In genomic region chr9:128419061-128419925, GRCh38 we compare ENCODE assay signal across 8 cellular contexts. TPM values are rescaled to one million over a fixed set of nuclear protein-coding genes. Genes with fewer than 3 reads are reported as not detected.
A peak's percentile ranks its signal among the peaks of the same experiment; 100 is the strongest.
DNase-seq lines count a peak whose midpoint lies in the region; ATAC-seq and TF ChIP-seq lines count a peak whose summit lies in the region.

No MANE protein-coding gene starts in this region.

- no peak for TF ChIP-seq POLR2A in Peyer's patch (IDR thresholded peaks at IDR 0.05)

- H3K27me3 Mint-ChIP-seq in activated CD4-positive, alpha-beta T cell treated with anti-CD3 and anti-CD28 coated beads for 36 hours = peaks cover 34% of the 10 kb centered on the region
- peaks cover 61% of the 10 kb centered on the region for H3K27me3 Mint-ChIP-seq in endodermal cell (ENCODE audit: insufficient read depth)

- H3K27ac ChIP-seq in Peyer's patch = peak overlapping the region in 1 of 4 donors; percentile 79
- H3K27ac ChIP-seq in endodermal cell (ENCODE audit: low read depth, low read length) = no peak overlapping the region

- WGBS in endodermal cell (ENCODE audit: insufficient coverage in 1 of 2, insufficient read length in 1 of 2), 2 experiments = 40 to 58% methylated on average over 9 to 28 of the region's 28 CpGs

- H3K4me3 ChIP-seq in Peyer's patch = peak overlapping the region; percentile 65 to 99 (median 79)
- H3K4me3 ChIP-seq in endodermal cell (ENCODE audit: low read length) = no peak overlapping the region

- CTCF ChIA-PET in activated CD4-positive, alpha-beta T cell treated with anti-CD3 and anti-CD28 coated beads for 36 hours (lab: Charles Lee) = interaction anchor here (0.6 to 3.4 kb wide), 15 partner anchors 9 to 661 kb away, joined by 3 to 15 read pairs (median 3); partner anchors contain the start of gene URM1

- peaks cover 10% of the 10 kb centered on the region for H3K4me1 Mint-ChIP-seq in activated CD4-positive, alpha-beta T cell treated with anti-CD3 and anti-CD28 coated beads for 36 hours
- H3K4me1 Mint-ChIP-seq in endodermal cell = peaks cover 3% of the 10 kb centered on the region

- POLR2A ChIA-PET in activated CD4-positive, alpha-beta T cell treated with anti-CD3 and anti-CD28 coated beads for 36 hours (lab: Charles Lee) = interaction anchor here (1.1 kb wide), 1 partner anchor 57 kb away, joined by 3 read pairs; no protein-coding TSS in a partner anchor

- no peaks in the 10 kb centered on the region for H3K36me3 Mint-ChIP-seq in activated CD4-positive, alpha-beta T cell treated with anti-CD3 and anti-CD28 coated beads for 36 hours (ENCODE audit: low read depth)
- no peaks in the 10 kb centered on the region for H3K36me3 Mint-ChIP-seq in endodermal cell (ENCODE audit: low read depth)

- peaks cover 0 to 4% (median 0%) of the 10 kb centered on the region in 4 donors for H3K9me3 ChIP-seq in Peyer's patch
- H3K9me3 ChIP-seq in endodermal cell (ENCODE audit: control insufficient read depth, low read length) = no peaks in the 10 kb centered on the region

- H3K4me3 Mint-ChIP-seq in activated CD4-positive, alpha-beta T cell treated with anti-CD3 and anti-CD28 coated beads for 36 hours = peak overlapping the region; percentile 59
- peak overlapping the region; percentile 60 for H3K4me3 Mint-ChIP-seq in endodermal cell

- ATAC-seq in activated CD4-positive, alpha-beta T cell treated with anti-CD3 and anti-CD28 coated beads for 36 hours = peak; percentile 1

- H3K27me3 ChIP-seq in Peyer's patch = peaks cover 0 to 8% of the 10 kb centered on the region in 2 donors
- H3K27me3 ChIP-seq in endodermal cell (ENCODE audit: control insufficient read depth, insufficient read depth, low read length, poor library complexity, severe bottlenecking) = peaks cover 31% of the 10 kb centered on the region

- intact Hi-C loops in activated CD4-positive, alpha-beta T cell treated with anti-CD3 and anti-CD28 coated beads for 36 hours (cut with DNase I, micrococcal nuclease) = no loop called here

- H3K36me3 ChIP-seq in Peyer's patch (no peaks in the 10 kb centered on the region), endodermal cell (ENCODE audit: control insufficient read depth, insufficient read depth, low read length) (no peaks in the 10 kb centered on the region)

- H3K9me3 Mint-ChIP-seq in activated CD4-positive, alpha-beta T cell treated with anti-CD3 and anti-CD28 coated beads for 36 hours (ENCODE audit: low read depth) = no peaks in the 10 kb centered on the region
- no peaks in the 10 kb centered on the region for H3K9me3 Mint-ChIP-seq in endodermal cell

- H3K9ac ChIP-seq in endodermal cell (ENCODE audit: extremely low read depth, low read length, poor library complexity, severe bottlenecking) = no peak overlapping the region

- TF ChIP-seq CTCF in Peyer's patch (IDR thresholded peaks at IDR 0.05) (no peak), endodermal cell (conservative IDR thresholded peaks at IDR 0.05) (no peak)

- peaks cover 0 to 23% (median 13%) of the 10 kb centered on the region in 4 donors for H3K4me1 ChIP-seq in Peyer's patch
- H3K4me1 ChIP-seq in endodermal cell (ENCODE audit: control insufficient read depth, insufficient read depth, low read length) = no peaks in the 10 kb centered on the region

- DNase-seq in activated CD4-positive, alpha-beta T cell treated with anti-CD3 and anti-CD28 coated beads for 36 hours = peak; percentile 21
- DNase-seq in activated CD4-positive, alpha-beta T cell treated with anti-CD3 and anti-CD28 coated beads for 4 hours = no peak
- no peak for DNase-seq in Peyer's patch
- DNase-seq in endodermal cell = no peak
- peak; percentile 41 for DNase-seq in retina
- DNase-seq in NOMO-1 treated with dmso at 0.1 percent for 144 hours (lab: John Stamatoyannopoulos, UW; ENCODE audit: unreplicated experiment) = no peak
- DNase-seq in RKO (ENCODE audit: low spot score) = no peak
- DNase-seq in HPDE6-E6E7 (ENCODE audit: extremely low spot score) = no peak

- no peak overlapping the region for H3K27ac Mint-ChIP-seq in activated CD4-positive, alpha-beta T cell treated with anti-CD3 and anti-CD28 coated beads for 36 hours
- no peak overlapping the region for H3K27ac Mint-ChIP-seq in endodermal cell

RNA-seq across cellular contexts. Expression of gene CERCAM, which starts 1.4 kb away (rescaled TPM):
- under 1 TPM; 0.75 to 0.79 TPM for total RNA-seq in activated CD4-positive, alpha-beta T cell treated with anti-CD3 and anti-CD28 coated beads for 36 hours
- total RNA-seq in Peyer's patch (10 to 100 TPM in 1 of 4 donors, 1 to 10 TPM in 3; 3.3 to 16.5 (median 5.9) TPM), endodermal cell (10 to 100 TPM; 18.5 to 26.5 TPM)
- 51.5 TPM for polyA plus RNA-seq in endodermal cell (2013, experiment 1 of 2)
- polyA plus RNA-seq in endodermal cell (2013, experiment 2 of 2) = 53.6 TPM

RNA-seq across cellular contexts. Expression of gene ODF2, which starts 36.5 kb away (rescaled TPM):
- total RNA-seq in activated CD4-positive, alpha-beta T cell treated with anti-CD3 and anti-CD28 coated beads for 36 hours = 10 to 100 TPM; 73.5 to 86.4 TPM
- total RNA-seq in Peyer's patch (10 to 100 TPM in 3 of 4 donors, 1 to 10 TPM in 1; 8.4 to 83.3 (median 25.7) TPM), endodermal cell (10 to 100 TPM; 34.5 to 48.7 TPM)
- 60.4 TPM for polyA plus RNA-seq in endodermal cell (2013, experiment 1 of 2)
- polyA plus RNA-seq in endodermal cell (2013, experiment 2 of 2) = 57.4 TPM

RNA-seq across cellular contexts. Expression of gene URM1, which starts 48.1 kb away (rescaled TPM):
- 10 to 100 TPM; 39.9 to 56.1 TPM for total RNA-seq in activated CD4-positive, alpha-beta T cell treated with anti-CD3 and anti-CD28 coated beads for 36 hours
- total RNA-seq in Peyer's patch = 10 to 100 TPM; 24.9 to 47.7 (median 42.4) TPM
- total RNA-seq in endodermal cell = 10 to 100 TPM; 51.5 to 60.4 TPM
- polyA plus RNA-seq in endodermal cell (2013, experiment 1 of 2) = 46.9 TPM
- polyA plus RNA-seq in endodermal cell (2013, experiment 2 of 2) = 45.0 TPM

Comparison
In these comparisons a context has a peak if more than half of its experiments do, and no peak if none do; other contexts are left out.
1. DNase-seq: peak in activated CD4-positive, alpha-beta T cell treated with anti-CD3 and anti-CD28 coated beads for 36 hours (single experiment) and retina (single experiment); none in activated CD4-positive, alpha-beta T cell treated with anti-CD3 and anti-CD28 coated beads for 4 hours (0 of 2), Peyer's patch (0 of 3), endodermal cell (single experiment), NOMO-1 treated with dmso at 0.1 percent for 144 hours (single experiment), RKO (single experiment) and HPDE6-E6E7 (single experiment).